Comparison of ENCODE assay signal across 16 cellular contexts in genomic region chr3:18481946-18482548, GRCh38.
"Had no signal": no experiment of that assay in that cellular context is flagged by ENCODE, and none has a peak within 500 bp of the region (broad histone marks: within the 10 kb centered on the region; RNA-seq: fewer than 3 reads in every experiment).

No MANE protein-coding gene starts in this region.

- H3K4me1 Mint-ChIP-seq: nephron had no signal

- H3K27ac Mint-ChIP-seq: nephron; T-helper 1 cell treated with Interleukin-12 subunit alpha and Interleukin-12 subunit beta and Interleukin-4 antibody, amounts not matched to agents 30 μg/mL and 1 μg/mL, for 36 hours had no signal

- H3K4me3 Mint-ChIP-seq: nephron; T-helper 1 cell treated with Interleukin-12 subunit alpha and Interleukin-12 subunit beta and Interleukin-4 antibody, amounts not matched to agents 30 μg/mL and 1 μg/mL, for 36 hours had no signal

- FAIRE-seq: endothelial cell of umbilical vein, frontal cortex, islet of Langerhans, TTC549 had no signal

- H3K9me3 Mint-ChIP-seq: nephron had no signal

- H3K36me3 ChIP-seq: heart left ventricle, suprapubic skin, upper lobe of right lung had no signal

- H3K4me3 ChIP-seq: coronary artery, heart left ventricle, suprapubic skin, upper lobe of right lung had no signal

- ATAC-seq: heart left ventricle; left lobe of liver; stimulated activated naive CD8-positive, alpha-beta T cell treated with anti-CD3 and anti-CD28 coated beads, Interleukin-15, Interleukin-2, amounts not matched to agents 100 U/mL and 50 U/mL, for 24 hours; upper lobe of right lung had no signal

- DNase-seq: activated CD4-positive, alpha-beta T cell treated with anti-CD3 and anti-CD28 coated beads, Interleukin-2, amount 50 U/mL, for 4 hours; caudate nucleus; effector CD4-positive, alpha-beta T cell; heart left ventricle; stimulated activated CD4-positive, alpha-beta T cell treated with anti-CD3 and anti-CD28 coated beads, Interleukin-12 subunit alpha, Interleukin-12 subunit beta, amount 100 ng/mL, for 4 hours; stimulated activated naive CD8-positive, alpha-beta T cell treated with anti-CD3 and anti-CD28 coated beads, Interleukin-15, Interleukin-2, amounts not matched to agents 100 U/mL and 50 U/mL, for 24 hours; upper lobe of right lung had no signal

- H3K27me3 ChIP-seq: heart left ventricle, suprapubic skin, upper lobe of right lung had no signal
